In the genomic region with DNA sequence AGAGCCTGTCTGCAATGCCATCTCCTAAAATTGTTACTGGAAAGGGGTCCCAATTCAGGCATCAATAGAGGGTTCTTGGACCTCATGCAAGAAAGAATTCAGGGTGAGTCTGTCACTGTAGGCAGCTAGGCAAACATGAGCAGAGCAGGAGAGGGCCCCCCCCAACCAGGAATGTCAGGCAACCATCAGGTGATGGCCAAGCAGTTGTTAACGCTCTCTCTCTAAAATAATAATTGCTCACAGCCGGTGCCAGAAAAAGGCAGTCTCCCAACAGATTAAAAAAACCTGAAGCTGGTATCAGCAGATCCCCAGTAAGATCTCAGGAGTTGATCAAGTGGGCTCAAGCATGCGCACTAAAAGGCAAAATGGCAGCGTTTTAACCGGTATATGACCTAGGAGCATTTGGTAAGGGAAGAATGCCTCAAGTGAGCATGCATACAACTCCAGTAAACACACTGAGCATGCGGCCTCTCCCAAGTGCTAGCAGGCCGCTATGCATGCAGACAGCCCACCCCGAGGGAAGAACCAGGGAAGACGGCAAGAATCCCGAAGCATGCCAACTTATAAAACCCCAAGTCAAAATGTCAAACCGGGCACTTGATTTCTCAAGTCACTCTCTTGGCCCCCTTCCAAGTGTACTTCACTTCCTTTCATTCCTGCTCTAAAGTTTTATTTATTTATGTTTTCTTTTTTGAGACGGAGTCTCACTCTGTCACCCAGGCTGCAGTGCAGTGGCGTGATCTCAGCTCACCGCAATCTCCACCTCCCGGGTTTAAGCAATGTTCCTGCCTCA, we compare ENCODE assay signal across 14 cellular contexts. TPM values are rescaled to one million over a fixed set of nuclear protein-coding genes. Genes with fewer than 3 reads are reported as not detected.
A peak's percentile ranks its signal among the peaks of the same experiment; 100 is the strongest.
DNase-seq lines count a peak whose midpoint lies in the region; ATAC-seq, FAIRE-seq and TF ChIP-seq lines count a peak whose summit lies in the region.
"Had no signal": no experiment of that assay in that cellular context is flagged by ENCODE, and none has a peak within 500 bp of the region (broad histone marks: within the 10 kb centered on the region; RNA-seq: fewer than 3 reads in every experiment).

No MANE protein-coding gene starts in this region.

- H3K27me3 ChIP-seq in HepG2 (ENCODE audit: control insufficient read depth in 1 of 2, insufficient read depth in 2 of 2, low read length in 2 of 2) (peaks cover 0 to 2% of the 10 kb centered on the region in 2 experiments; a peak in 2 of 5 replicates), vagina (no peaks in the 10 kb centered on the region), transverse colon (no peaks in the 10 kb centered on the region)
- H3K27me3 ChIP-seq: gastroesophageal sphincter had no signal

- H2AFZ ChIP-seq in HepG2 (ENCODE audit: low read length), result peak overlapping the region; percentile 19

- TF ChIP-seq RAD21 in A549 (conservative IDR thresholded peaks at IDR 0.05 in 1 of 2, IDR thresholded peaks at IDR 0.05 in 1 of 2) (no peak), HepG2 (CRISPR knock-in tag; IDR thresholded peaks at IDR 0.05) (no peak)

- H3K36me3 Mint-ChIP-seq in immature natural killer cell, result peaks cover 0 to 4% (median 0%) of the 10 kb centered on the region in 3 donors

- no peak for DNase-seq in A549 (ENCODE audit: low read depth in 1 of 2, low spot score in 1 of 2)
- DNase-seq in HepG2 (ENCODE audit: low spot score), result no peak
- DNase-seq in immature natural killer cell, result no peak
- no peak for DNase-seq in vagina (ENCODE audit: extremely low spot score in 2 of 2)
- DNase-seq in T-helper 1 cell, result no peak
- no peak for DNase-seq in transverse colon
- DNase-seq: GDM1; occipital lobe; stimulated activated CD4-positive, alpha-beta T cell treated with anti-CD3 and anti-CD28 coated beads, Interleukin-15, amount 100 ng/mL, for 24 hours had no signal

- H3K4me2 ChIP-seq in A549 (peak overlapping the region; percentile 21; the same call in 1 of the 3 replicates), HepG2 (ENCODE audit: low read depth, low read length) (peak overlapping the region; percentile 75)
- H3K4me2 ChIP-seq: KMS-11 had no signal

- TF ChIP-seq POLR2A in A549 (IDR thresholded peaks at IDR 0.05; ENCODE audit: low read length) (no peak), HepG2 (IDR thresholded peaks at IDR 0.05; ENCODE audit: insufficient read depth in 1 of 2, low read depth in 2 of 2, low read length in 2 of 2) (no peak), vagina (IDR thresholded peaks at IDR 0.05) (no peak), transverse colon (IDR thresholded peaks at IDR 0.05) (no peak)

- H3K9me3 ChIP-seq in A549, result no peaks in the 10 kb centered on the region
- H3K9me3 ChIP-seq in HEK293 (ENCODE audit: control insufficient read depth, insufficient read depth, low read depth, low read length), result no peaks in the 10 kb centered on the region
- no peaks in the 10 kb centered on the region for H3K9me3 ChIP-seq in HepG2 (ENCODE audit: low read length)
- H3K9me3 ChIP-seq in vagina, result no peaks in the 10 kb centered on the region
- no peaks in the 10 kb centered on the region for H3K9me3 ChIP-seq in transverse colon
- H3K9me3 ChIP-seq: gastroesophageal sphincter had no signal

- ATAC-seq in A549 (no peak), HepG2 (peak; percentile 62)
- ATAC-seq: gastroesophageal sphincter had no signal

- TF ChIP-seq CTCF in A549 (IDR thresholded peaks at IDR 0.05) (no peak), HEK293 (tag by site-specific recombination; IDR thresholded peaks at IDR 0.05) (no peak), VCaP (conservative IDR thresholded peaks at IDR 0.05) (no peak), HepG2 (CRISPR knock-in tag; IDR thresholded peaks at IDR 0.05) (no peak), vagina (IDR thresholded peaks at IDR 0.05) (no peak), transverse colon (IDR thresholded peaks at IDR 0.05) (no peak)

- CTCF ChIA-PET in A549 (lab: Yijun Ruan, JAX), result interaction anchor here (0.9 to 1.4 kb wide), 2 partner anchors 25 to 27 kb away, joined by 4 to 5 read pairs; no protein-coding TSS in a partner anchor
- CTCF ChIA-PET in HEK293 (lab: Yijun Ruan, JAX), result interaction anchor here (0.7 kb wide), 2 partner anchors 87 to 132 kb away, joined by 3 read pairs; no protein-coding TSS in a partner anchor
- CTCF ChIA-PET in HepG2 (lab: Yijun Ruan, JAX; ENCODE audit: low intra/inter-chr PET ratio, low total read pairs), result no interaction called here

- in situ Hi-C loops in HepG2 (cut with HindIII; ENCODE audit: extremely low pct_ligation_motif_present, low pct_unique_long_range_greater_than_20kb) (no loop called here), transverse colon (cut with MboI; ENCODE audit: low pct_ligation_motif_present in 1 of 4, low pct_unique_long_range_greater_than_20kb in 1 of 4, low sequenced_read_pairs in 3 of 4) (no loop called here)

- 75% methylated on average over 15 of the region's 15 CpGs for WGBS in A549 (ENCODE audit: missing lambda C conversion rate)
- WGBS in HepG2 (ENCODE audit: low lambda C conversion rate), result 10% methylated on average over 13 of the region's 15 CpGs
- 63 to 76% methylated on average over 10 to 15 of the region's 15 CpGs for WGBS in transverse colon (ENCODE audit: low coverage in 1 of 2), 2 donors

- H3K4me1 ChIP-seq in A549 (peaks cover 11% of the 10 kb centered on the region; the same call in 1 of the 3 replicates), HEK293 (ENCODE audit: control insufficient read depth, insufficient read depth, low read length) (peaks cover 10% of the 10 kb centered on the region), HepG2 (ENCODE audit: insufficient read depth, low read length) (peaks cover 49% of the 10 kb centered on the region), vagina (peaks cover 11% of the 10 kb centered on the region), transverse colon (peaks cover 0 to 15% (median 0%) of the 10 kb centered on the region in 4 donors)

- H3K4me3 ChIP-seq in A549 (no peak overlapping the region), HEK293 (ENCODE audit: low read depth, low read length) (no peak overlapping the region), HepG2 (replicated peaks in 1 of 3; ENCODE audit: insufficient read depth in 1 of 3, low read depth in 2 of 3, low read length in 3 of 3) (peak overlapping the region; percentile 13 to 64 (median 34); a peak in 3 of 6 replicates), vagina (no peak overlapping the region), transverse colon (no peak overlapping the region)
- H3K4me3 ChIP-seq: gastroesophageal sphincter had no signal

- H3K4me1 Mint-ChIP-seq in immature natural killer cell, result peaks cover 13 to 17% of the 10 kb centered on the region in 2 donors

- POLR2A ChIA-PET in A549 (lab: Yijun Ruan, JAX), result no interaction called here
- POLR2A ChIA-PET in HEK293 (lab: Yijun Ruan, JAX), result interaction anchor here (0.8 kb wide), 1 partner anchor 44 kb away, joined by 5 read pairs; the partner anchor contains the start of gene RNGTT
- POLR2A ChIA-PET in HepG2 (lab: Yijun Ruan, JAX), result interaction anchor here (1.0 kb wide), 1 partner anchor 79 kb away, joined by 3 read pairs; no protein-coding TSS in a partner anchor

- H3K27ac Mint-ChIP-seq in immature natural killer cell, result peak overlapping the region in 1 of 6 donors; percentile 38

- H3K36me3 ChIP-seq in HEK293 (ENCODE audit: control insufficient read depth in 2 of 2, insufficient read depth in 1 of 2, low read length in 2 of 2) (no peaks in the 10 kb centered on the region), HepG2 (replicated peaks in 1 of 2; ENCODE audit: control insufficient read depth in 1 of 2, insufficient read depth in 2 of 2, low read length in 2 of 2) (no peaks in the 10 kb centered on the region), vagina (no peaks in the 10 kb centered on the region), transverse colon (no peaks in the 10 kb centered on the region)
- H3K36me3 ChIP-seq: gastroesophageal sphincter had no signal

- peak overlapping the region in 1 of 5 donors; percentile 22 for H3K4me3 Mint-ChIP-seq in immature natural killer cell

- intact Hi-C loops in HepG2 (cut with micrococcal nuclease; ENCODE audit: unreplicated experiment), result no loop called here
- intact Hi-C loops in vagina (cut with DNase I), result no loop called here
- intact Hi-C loops in transverse colon (cut with DNase I; ENCODE audit: low total_unique reads), result no loop called here

- TF ChIP-seq EP300 in A549 (IDR thresholded peaks at IDR 0.05) (no peak), HepG2 (IDR thresholded peaks at IDR 0.05; ENCODE audit: low read depth in 2 of 2, low read length in 2 of 2) (no peak), HepG2 (CRISPR knock-in tag; IDR thresholded peaks at IDR 0.05; ENCODE audit: borderline replicate concordance) (no peak), transverse colon (IDR thresholded peaks at IDR 0.05; ENCODE audit: low read depth) (no peak)

- no peak overlapping the region for H3K9ac ChIP-seq in HepG2 (ENCODE audit: insufficient read depth, low read depth, low read length)
- H3K9ac ChIP-seq: KMS-11 had no signal

- no peaks in the 10 kb centered on the region for H4K20me1 ChIP-seq in HepG2 (ENCODE audit: insufficient read depth, low read length)

- H3K79me2 ChIP-seq in HepG2 (ENCODE audit: insufficient read depth, low read length), result no peaks in the 10 kb centered on the region

- FAIRE-seq in A549 (lab: Jason Lieb, UNC) (no peak), HepG2 (lab: Jason Lieb, UNC) (no peak)
- FAIRE-seq: TTC549 had no signal

- no peak overlapping the region for H3K27ac ChIP-seq in A549
- H3K27ac ChIP-seq in HEK293 (ENCODE audit: extremely low read depth, low read depth, low read length), result peak overlapping the region; percentile 34; the same call in 1 of the 2 replicates
- peak overlapping the region; percentile 31; the same call in 1 of the 2 replicates for H3K27ac ChIP-seq in VCaP
- no peak overlapping the region for H3K27ac ChIP-seq in HepG2 (ENCODE audit: extremely low read length, insufficient read depth, low read length)
- no peak overlapping the region for H3K27ac ChIP-seq in vagina
- H3K27ac ChIP-seq in transverse colon, result peak overlapping the region in 1 of 4 donors; percentile 10
- H3K27ac ChIP-seq: KMS-11 had no signal

- H3K9me3 Mint-ChIP-seq in immature natural killer cell, result no peaks in the 10 kb centered on the region

- BruUV-seq in HepG2 (replicated peaks; lab: Mats Ljungman, UMichigan), result no TSS peak

- H3K27me3 Mint-ChIP-seq in immature natural killer cell (ENCODE audit: low read depth in 3 of 3), result peaks cover 0 to 5% (median 2%) of the 10 kb centered on the region in 3 donors

RNA-seq across cellular contexts. Expression of gene RNGTT, which starts 44.0 kb away (rescaled TPM):
- polyA plus RNA-seq in A549 (2011; rRNA removed), result 12.8 and 15.0 TPM in 2 replicates
- 2.5 TPM in 2 replicates for polyA plus RNA-seq in A549 (2012; cell fraction: cytosol; rRNA removed)
- polyA plus RNA-seq in A549 (2012; cell fraction: nucleus; rRNA removed), result 2.1 and 3.5 TPM in 2 replicates
- polyA plus RNA-seq in A549 (2017; fragmentation: RNase III; extraction: RNeasy Plus Mini Kit Qiagen cat#74134 plus additional on column Dnase treatment), result 11.1 to 12.4 TPM (median 11.6 TPM) in 3 replicates
- 6.2 and 6.8 TPM in 2 replicates for polyA minus RNA-seq in A549 (2011; rRNA and poly(A)+ RNA removed)
- 22.6 and 27.8 TPM in 2 replicates for total RNA-seq in HepG2 (2016; rRNA removed; fragmentation: Illumina TruSeq; extraction: Trizol)
- 9.6 and 10.9 TPM in 2 replicates for total RNA-seq in HepG2 (2016; cell fraction: cytosol; rRNA removed; fragmentation: Illumina TruSeq; extraction: Trizol; ENCODE audit: low read depth)
- 22.5 and 29.5 TPM in 2 replicates for total RNA-seq in HepG2 (2016; cell fraction: insoluble cytoplasmic fraction; rRNA removed; fragmentation: Illumina TruSeq; extraction: Trizol)
- 7.0 and 7.3 TPM in 2 replicates for total RNA-seq in HepG2 (2016; cell fraction: membrane; rRNA removed; fragmentation: Illumina TruSeq; extraction: Trizol)
- total RNA-seq in HepG2 (2016; cell fraction: nucleus; rRNA removed; fragmentation: Illumina TruSeq; extraction: Trizol), result 33.0 and 33.7 TPM in 2 replicates
- 5.6 and 6.0 TPM in 2 replicates for polyA plus RNA-seq in HepG2 (2011; rRNA removed)
- polyA plus RNA-seq in HepG2 (2011; cell fraction: cytosol; rRNA removed), result 2.5 and 3.9 TPM in 2 replicates
- polyA plus RNA-seq in HepG2 (2011; cell fraction: nucleus; rRNA removed), result 7.0 and 7.7 TPM in 2 replicates
- 9.8 and 10.1 TPM in 2 replicates for polyA plus RNA-seq in HepG2 (2012)
- polyA plus RNA-seq in HepG2 (2016; cell fraction: cytosol; fragmentation: Illumina TruSeq; extraction: Trizol; ENCODE audit: low read depth), result 0.67 and 0.70 TPM in 2 replicates
- polyA plus RNA-seq in HepG2 (2016; cell fraction: insoluble cytoplasmic fraction; fragmentation: Illumina TruSeq; extraction: Trizol; ENCODE audit: low read depth), result 19.1 and 21.4 TPM in 2 replicates
- polyA plus RNA-seq in HepG2 (2016; cell fraction: membrane; fragmentation: Illumina TruSeq; extraction: Trizol; ENCODE audit: low read depth), result 2.3 and 2.4 TPM in 2 replicates
- 11.7 and 13.7 TPM in 2 replicates for polyA plus RNA-seq in HepG2 (2016; cell fraction: nucleus; fragmentation: Illumina TruSeq; extraction: Trizol; ENCODE audit: insufficient read depth, low read depth)
- 5.2 and 6.4 TPM in 2 replicates for polyA minus RNA-seq in HepG2 (2011; rRNA and poly(A)+ RNA removed; ENCODE audit: low replicate concordance)
- polyA minus RNA-seq in HepG2 (2011; cell fraction: cytosol; rRNA and poly(A)+ RNA removed), result 7.4 and 8.7 TPM in 2 replicates
- polyA minus RNA-seq in HepG2 (2011; cell fraction: nucleus; rRNA and poly(A)+ RNA removed), result 34.9 and 46.0 TPM in 2 replicates
- 10 to 100 TPM; 11.9 to 22.3 (median 18.9) TPM for polyA plus RNA-seq in immature natural killer cell
- 18.2 TPM for total RNA-seq in vagina
- 10 to 100 TPM in 3 of 4 donors, 1 to 10 TPM in 1; 5.4 to 20.9 (median 15.2) TPM for total RNA-seq in transverse colon

Comparison
In these comparisons a context has a peak if more than half of its experiments do, and no peak if none do; other contexts are left out.
1. H3K27ac ChIP-seq: peak in HEK293 (single experiment) and VCaP (single experiment); none in A549 (0 of 2), HepG2 (single experiment) and vagina (single experiment).
2. H3K4me3 ChIP-seq: peak in HepG2 (3 of 3); none in A549 (single experiment), HEK293 (single experiment), vagina (0 of 2) and transverse colon (0 of 4).